1 cellular context compared by ENCODE assay signal in genomic region chr12:66620026-66620425, GRCh38.
TF ChIP-seq lines count a peak whose summit lies in the region.

No MANE protein-coding gene starts in this region.

TF ChIP-seq in GM12878, 131 proteins besides CTCF, POLR2A, EP300 and RAD21:
- TF ChIP-seq CEBPZ (IDR thresholded peaks at IDR 0.05; ENCODE audit: low read depth, low read length) = no peak
- TF ChIP-seq PBX3 (IDR thresholded peaks at IDR 0.05; ENCODE audit: insufficient replicate concordance, low read depth, low read length) = no peak
- TF ChIP-seq MYC (IDR thresholded peaks at IDR 0.05; ENCODE audit: insufficient read depth, insufficient read length, insufficient replicate concordance, low read length, severe bottlenecking) = no peak
- no peak for TF ChIP-seq EGR1 (IDR thresholded peaks at IDR 0.05; ENCODE audit: borderline replicate concordance in 1 of 2, low read depth in 2 of 2, low read length in 2 of 2)
- TF ChIP-seq EZH2 (IDR thresholded peaks at IDR 0.05; ENCODE audit: borderline replicate concordance, control insufficient read depth, low read depth, low read length) = no peak
- TF ChIP-seq ZNF274 (IDR thresholded peaks at IDR 0.05; ENCODE audit: insufficient read depth, insufficient read length) = no peak
- TF ChIP-seq EED (IDR thresholded peaks at IDR 0.05; ENCODE audit: low read depth) = no peak
- no peak for TF ChIP-seq KAT2A (conservative IDR thresholded peaks at IDR 0.05; ENCODE audit: control insufficient read depth, low read depth, low read length)
- no peak for TF ChIP-seq IRF5 (IDR thresholded peaks at IDR 0.05; ENCODE audit: borderline replicate concordance)
- TF ChIP-seq CUX1 (IDR thresholded peaks at IDR 0.05; ENCODE audit: insufficient replicate concordance, low read depth, low read length) = no peak
- no peak for TF ChIP-seq YY1 (IDR thresholded peaks at IDR 0.05; ENCODE audit: low read depth, low read length)
- no peak for TF ChIP-seq NFIC (IDR thresholded peaks at IDR 0.05; ENCODE audit: low read depth, low read length)
TF ChIP-seq in GM12878: peak in this region for 0.
